15 cellular contexts compared by ENCODE assay signal in the genomic region with DNA sequence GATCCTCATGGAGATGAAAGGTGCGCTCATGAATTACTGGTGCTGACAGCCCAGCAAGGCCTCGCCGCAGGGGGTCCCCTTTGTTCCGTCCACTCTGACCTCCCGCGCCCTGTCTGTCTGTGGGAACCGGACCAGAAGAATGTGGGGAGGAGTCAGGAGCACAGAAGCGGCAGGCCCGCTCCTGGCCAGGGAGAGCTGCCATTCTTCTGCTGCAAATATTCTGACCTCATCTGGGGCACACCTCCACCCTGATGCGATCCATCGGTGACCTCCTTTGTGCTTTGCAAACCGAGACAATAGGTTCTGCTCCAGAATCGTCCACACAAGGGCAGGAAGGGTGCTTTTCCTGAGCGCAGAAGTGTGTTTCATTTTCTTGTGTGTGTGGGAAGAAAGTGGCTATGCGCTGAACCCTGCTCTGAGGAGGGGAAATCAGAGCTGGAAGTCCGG.
DNase-seq lines count a peak whose midpoint lies in the region; ATAC-seq, FAIRE-seq and TF ChIP-seq lines count a peak whose summit lies in the region.
"Had no signal": no experiment of that assay in that cellular context is flagged by ENCODE, and none has a peak within 500 bp of the region (broad histone marks: within the 10 kb centered on the region; RNA-seq: fewer than 3 reads in every experiment).

No MANE protein-coding gene starts in this region.

- 4 to 6% (median 6%) methylated on average over 16 of the region's 16 CpGs for WGBS in small intestine, 3 donors

- no peak for ATAC-seq in activated CD8-positive, alpha-beta memory T cell treated with anti-CD3 and anti-CD28 coated beads, Interleukin-2, amount 10 ng/mL, durations not matched to agents 7 days and 5 days
- peak; percentile 48 for ATAC-seq in left colon
- no peak for ATAC-seq in GM18909 (IDR thresholded peaks at IDR 0.05; ENCODE audit: poor library complexity, unreplicated experiment)
- ATAC-seq in GM21619 (IDR thresholded peaks at IDR 0.05; ENCODE audit: unreplicated experiment), result no peak
- ATAC-seq: GM12878, PC-3 had no signal

- H3K36me3 Mint-ChIP-seq in activated CD8-positive, alpha-beta memory T cell treated with anti-CD3 and anti-CD28 coated beads, Interleukin-2, amount 10 ng/mL, durations not matched to agents 7 days and 5 days, result no peaks in the 10 kb centered on the region
- no peaks in the 10 kb centered on the region for H3K36me3 Mint-ChIP-seq in brain
- H3K36me3 Mint-ChIP-seq: CD4-positive, alpha-beta memory T cell had no signal

- H3K9me3 ChIP-seq in small intestine (ENCODE audit: control insufficient read depth, low read depth), result no peaks in the 10 kb centered on the region

- H3K4me1 ChIP-seq in small intestine (ENCODE audit: control insufficient read depth in 2 of 2, insufficient read depth in 1 of 2, low read depth in 1 of 2, low read length in 1 of 2), result no peaks in the 10 kb centered on the region

- no peak for FAIRE-seq in small intestine (lab: Jason Lieb, UNC)
- FAIRE-seq: GM12878 had no signal

- H3K27me3 Mint-ChIP-seq in activated CD8-positive, alpha-beta memory T cell treated with anti-CD3 and anti-CD28 coated beads, Interleukin-2, amount 10 ng/mL, durations not matched to agents 7 days and 5 days, result peaks cover 38% of the 10 kb centered on the region
- H3K27me3 Mint-ChIP-seq in brain, result peaks cover 17% of the 10 kb centered on the region

- intact Hi-C loops in left colon (cut with DNase I, micrococcal nuclease), result no loop called here

- no peaks in the 10 kb centered on the region for H3K36me3 ChIP-seq in small intestine (ENCODE audit: control insufficient read depth in 2 of 2, insufficient read depth in 2 of 2, low read length in 2 of 2)
- H3K36me3 ChIP-seq: WERI-Rb-1 had no signal

- CTCF ChIA-PET in activated CD8-positive, alpha-beta memory T cell treated with anti-CD3 and anti-CD28 coated beads, Interleukin-2, amount 10 ng/mL, durations not matched to agents 7 days and 5 days (lab: Charles Lee), result interaction anchor here (1.4 kb wide), 1 partner anchor 239 kb away, joined by 3 read pairs; no protein-coding TSS in a partner anchor

- H3K27ac Mint-ChIP-seq in activated CD8-positive, alpha-beta memory T cell treated with anti-CD3 and anti-CD28 coated beads, Interleukin-2, amount 10 ng/mL, durations not matched to agents 7 days and 5 days, result no peak overlapping the region
- H3K27ac Mint-ChIP-seq in brain, result peak overlapping the region in 3 of 5 experiments; percentile 17 to 78 (median 39)
- H3K27ac Mint-ChIP-seq: CD4-positive, alpha-beta memory T cell had no signal

- H3K27ac ChIP-seq in small intestine (ENCODE audit: low read depth in 1 of 2, low read length in 1 of 2), result no peak overlapping the region
- H3K27ac ChIP-seq: WERI-Rb-1 had no signal

- no peak overlapping the region for H3K4me3 ChIP-seq in small intestine (ENCODE audit: low read depth in 1 of 2, low read length in 2 of 2)
- H3K4me3 ChIP-seq: GM12878 had no signal

- TF ChIP-seq CTCF in brain (conservative IDR thresholded peaks at IDR 0.05), result no peak

- peak overlapping the region; percentile 9 for H3K4me3 Mint-ChIP-seq in activated CD8-positive, alpha-beta memory T cell treated with anti-CD3 and anti-CD28 coated beads, Interleukin-2, amount 10 ng/mL, durations not matched to agents 7 days and 5 days
- peak overlapping the region in 4 of 5 experiments; percentile 32 to 67 (median 50) for H3K4me3 Mint-ChIP-seq in brain
- H3K4me3 Mint-ChIP-seq: CD4-positive, alpha-beta memory T cell had no signal

- H3K4me1 Mint-ChIP-seq in activated CD8-positive, alpha-beta memory T cell treated with anti-CD3 and anti-CD28 coated beads, Interleukin-2, amount 10 ng/mL, durations not matched to agents 7 days and 5 days, result peaks cover 12% of the 10 kb centered on the region
- peaks cover 60% of the 10 kb centered on the region for H3K4me1 Mint-ChIP-seq in brain

- peaks cover 0 to 13% of the 10 kb centered on the region in 2 donors for H3K27me3 ChIP-seq in small intestine (ENCODE audit: control insufficient read depth in 2 of 2, insufficient read depth in 2 of 2, low read length in 2 of 2)

- H3K9me3 Mint-ChIP-seq in activated CD8-positive, alpha-beta memory T cell treated with anti-CD3 and anti-CD28 coated beads, Interleukin-2, amount 10 ng/mL, durations not matched to agents 7 days and 5 days (ENCODE audit: low read depth), result no peaks in the 10 kb centered on the region
- peaks cover 0 to 6% (median 0%) of the 10 kb centered on the region in 5 experiments for H3K9me3 Mint-ChIP-seq in brain
- H3K9me3 Mint-ChIP-seq: CD4-positive, alpha-beta memory T cell had no signal

- no peak for DNase-seq in activated CD8-positive, alpha-beta memory T cell treated with anti-CD3 and anti-CD28 coated beads, Interleukin-2, amount 10 ng/mL, durations not matched to agents 7 days and 5 days
- DNase-seq in activated CD8-positive, alpha-beta memory T cell treated with anti-CD3 and anti-CD28 coated beads, Interleukin-2, amount 50 U/mL, for 48 hours, result no peak
- DNase-seq in left colon (no peak), small intestine (peak; percentile 1), NCI-H510A (lab: John Stamatoyannopoulos, UW) (no peak)
- DNase-seq: activated gamma-delta T cell treated with Interleukin-2 at 50 U/mL for 16 hours; CD4-positive, alpha-beta memory T cell; NCI-H187; PC-3; stimulated activated CD4-positive, alpha-beta T cell treated with anti-CD3 and anti-CD28 coated beads, Interleukin-1b, Interleukin-23, amount 100 ng/mL, for 48 hours; WERI-Rb-1 had no signal
